ENCODE assay signal across 33 cellular contexts in the genomic region with DNA sequence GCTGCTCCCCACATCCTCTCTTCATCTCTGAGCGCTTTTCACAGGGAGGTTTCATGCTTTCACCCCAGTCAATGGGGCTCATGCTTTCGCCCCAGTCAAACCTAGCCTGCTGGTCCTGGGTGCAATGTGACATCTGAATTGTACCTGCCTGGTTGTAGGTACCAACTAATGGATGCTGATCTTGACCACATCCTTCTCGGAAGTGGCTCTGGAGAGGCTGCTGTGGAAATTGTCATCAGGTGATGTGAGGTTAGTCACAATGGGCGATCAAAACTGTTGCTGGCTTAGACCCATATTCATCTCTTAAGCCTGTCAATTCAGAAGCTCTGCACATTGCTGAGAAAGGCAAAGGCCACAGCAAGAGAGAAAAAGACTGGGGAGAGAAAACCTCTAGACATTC. TPM values are rescaled to one million over a fixed set of nuclear protein-coding genes. Genes with fewer than 3 reads are reported as not detected.
"Had no signal": no experiment of that assay in that cellular context is flagged by ENCODE, and none has a peak within 500 bp of the region (broad histone marks: within the 10 kb centered on the region; RNA-seq: fewer than 3 reads in every experiment).

No MANE protein-coding gene starts in this region.

- DNase-seq: activated CD4-positive, alpha-beta T cell treated with anti-CD3 and anti-CD28 coated beads for 1 hour; activated CD4-positive, alpha-beta T cell treated with anti-CD3 and anti-CD28 coated beads, Interleukin-2, amount 10 ng/mL, durations not matched to agents 7 days and 5 days; activated CD4-positive, alpha-beta T cell treated with anti-CD3 and anti-CD28 coated beads, Interleukin-2, amount 50 U/mL, for 48 hours; activated CD4-positive, CD25-positive, alpha-beta regulatory T cell; activated CD8-positive, alpha-beta T cell treated with anti-CD3 and anti-CD28 coated beads, Interleukin-2, amount 10 ng/mL, durations not matched to agents 7 days and 5 days; activated gamma-delta T cell treated with Interleukin-2 at 50 U/mL for 16 hours; activated naive CD4-positive, alpha-beta T cell treated with anti-CD3 and anti-CD28 coated beads for 36 hours; activated T-cell treated with anti-CD3 and anti-CD28 coated beads, Interleukin-2, amount 50 U/mL, for 24 hours; adrenal gland; central memory CD4-positive, alpha-beta T cell; MM.1S; MV-4-11; NCI-H1092; NCI-H1436 treated with DMSO at 0.1 percent for 48 hours; NCI-H1694 treated with DMSO at 0.1 percent for 48 hours; NCI-H2029; NCI-H345; NCI-H524 treated with DMSO at 0.1 percent for 48 hours; PC-9; SIG-M5; T1000; WERI-Rb-1 had no signal

- H3K36me3 ChIP-seq: adrenal gland, WERI-Rb-1 had no signal

- H3K4me3 Mint-ChIP-seq: activated CD4-positive, alpha-beta T cell treated with anti-CD3 and anti-CD28 coated beads, Interleukin-2, amount 10 ng/mL, durations not matched to agents 7 days and 5 days; activated CD8-positive, alpha-beta T cell treated with anti-CD3 and anti-CD28 coated beads, Interleukin-2, amount 10 ng/mL, durations not matched to agents 7 days and 5 days; activated naive CD4-positive, alpha-beta T cell treated with anti-CD3 and anti-CD28 coated beads for 36 hours; activated T-cell treated with anti-CD3 and anti-CD28 coated beads, Interleukin-2, amount 50 U/mL, for 24 hours; brain had no signal

- H3K27ac ChIP-seq: adrenal gland, KMS-11, PC-9, RWPE1, WERI-Rb-1 had no signal

- H3K27ac Mint-ChIP-seq: activated CD4-positive, alpha-beta T cell treated with anti-CD3 and anti-CD28 coated beads, Interleukin-2, amount 10 ng/mL, durations not matched to agents 7 days and 5 days; activated CD8-positive, alpha-beta T cell treated with anti-CD3 and anti-CD28 coated beads, Interleukin-2, amount 10 ng/mL, durations not matched to agents 7 days and 5 days; activated naive CD4-positive, alpha-beta T cell treated with anti-CD3 and anti-CD28 coated beads for 36 hours; activated naive CD4-positive, alpha-beta T cell treated with anti-CD3 and anti-CD28 coated beads, Interleukin-2, amount 50 U/mL, for 72 hours; activated T-cell treated with anti-CD3 and anti-CD28 coated beads, Interleukin-2, amount 50 U/mL, for 24 hours; brain had no signal

- H3K9me3 ChIP-seq: adrenal gland had no signal

- ATAC-seq: activated CD8-positive, alpha-beta T cell treated with anti-CD3 and anti-CD28 coated beads, Interleukin-2, amount 10 ng/mL, durations not matched to agents 7 days and 5 days; activated naive CD4-positive, alpha-beta T cell treated with anti-CD3 and anti-CD28 coated beads, Interleukin-2, amount 50 U/mL, for 72 hours; Right ventricle myocardium inferior; SK-N-SH treated with all-trans-retinoic acid at 6 μM for 48 hours had no signal

- H3K9me3 Mint-ChIP-seq: activated naive CD4-positive, alpha-beta T cell treated with anti-CD3 and anti-CD28 coated beads for 36 hours had no signal

- H3K4me1 ChIP-seq: adrenal gland had no signal

- H3K27me3 ChIP-seq: adrenal gland had no signal

- H3K4me3 ChIP-seq: adrenal gland, PC-9 had no signal

- H3K36me3 Mint-ChIP-seq: brain had no signal

RNA-seq across cellular contexts. Expression of a gene that starts 32.7 kb away (rescaled TPM):
- total RNA-seq: activated CD4-positive, alpha-beta T cell treated with anti-CD3 and anti-CD28 coated beads, Interleukin-2, amount 10 ng/mL, durations not matched to agents 7 days and 5 days; activated CD8-positive, alpha-beta T cell treated with anti-CD3 and anti-CD28 coated beads, Interleukin-2, amount 10 ng/mL, durations not matched to agents 7 days and 5 days; activated naive CD4-positive, alpha-beta T cell treated with anti-CD3 and anti-CD28 coated beads for 36 hours; bronchial epithelial cell; LHCN-M2; NCI-H460; OCI-LY7; PC-9; SK-MEL-5 had no signal
